In the genomic region with DNA sequence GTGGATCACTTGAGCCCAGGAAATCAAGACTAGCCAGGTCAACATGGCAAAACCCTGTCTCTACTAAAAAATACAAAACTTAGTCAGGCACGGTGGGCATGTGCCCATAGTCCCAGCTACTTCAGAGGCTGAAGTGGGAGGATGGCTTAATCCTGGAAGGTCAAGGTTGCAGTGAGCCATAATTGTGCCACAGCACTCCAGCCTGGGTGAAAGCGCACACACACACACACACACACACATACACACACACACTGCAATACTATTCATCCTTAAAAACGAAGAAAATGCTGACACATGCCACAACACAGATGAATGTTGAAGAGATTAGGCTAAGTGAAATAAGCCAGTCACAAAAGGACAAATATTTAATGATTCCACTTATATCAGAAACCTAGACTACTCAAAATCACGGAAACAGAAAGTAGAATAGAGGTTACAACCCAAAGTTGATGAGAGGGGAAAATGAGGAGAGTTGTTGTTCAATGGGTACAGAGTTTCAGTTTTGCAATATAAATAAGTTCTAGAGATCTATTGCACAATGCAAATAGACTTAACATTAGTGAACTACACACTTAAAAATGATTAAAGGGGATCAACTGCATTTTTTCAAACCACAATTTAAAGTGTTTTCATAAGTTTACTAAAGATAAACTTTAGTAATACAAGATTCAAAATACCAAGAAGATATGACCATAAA, we compare ENCODE assay signal across 1 cellular context.
TF ChIP-seq lines count a peak whose summit lies in the region.

No MANE protein-coding gene starts in this region.

TF ChIP-seq in liver, 16 proteins besides CTCF, POLR2A, EP300 and RAD21 (continued from another document):
- TF ChIP-seq, protein P1, sequence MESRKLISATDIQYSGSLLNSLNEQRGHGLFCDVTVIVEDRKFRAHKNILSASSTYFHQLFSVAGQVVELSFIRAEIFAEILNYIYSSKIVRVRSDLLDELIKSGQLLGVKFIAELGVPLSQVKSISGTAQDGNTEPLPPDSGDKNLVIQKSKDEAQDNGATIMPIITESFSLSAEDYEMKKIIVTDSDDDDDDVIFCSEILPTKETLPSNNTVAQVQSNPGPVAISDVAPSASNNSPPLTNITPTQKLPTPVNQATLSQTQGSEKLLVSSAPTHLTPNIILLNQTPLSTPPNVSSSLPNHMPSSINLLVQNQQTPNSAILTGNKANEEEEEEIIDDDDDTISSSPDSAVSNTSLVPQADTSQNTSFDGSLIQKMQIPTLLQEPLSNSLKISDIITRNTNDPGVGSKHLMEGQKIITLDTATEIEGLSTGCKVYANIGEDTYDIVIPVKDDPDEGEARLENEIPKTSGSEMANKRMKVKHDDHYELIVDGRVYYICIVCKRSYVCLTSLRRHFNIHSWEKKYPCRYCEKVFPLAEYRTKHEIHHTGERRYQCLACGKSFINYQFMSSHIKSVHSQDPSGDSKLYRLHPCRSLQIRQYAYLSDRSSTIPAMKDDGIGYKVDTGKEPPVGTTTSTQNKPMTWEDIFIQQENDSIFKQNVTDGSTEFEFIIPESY (IDR thresholded peaks at IDR 0.05): peak; percentile 32
- TF ChIP-seq, protein P2, sequence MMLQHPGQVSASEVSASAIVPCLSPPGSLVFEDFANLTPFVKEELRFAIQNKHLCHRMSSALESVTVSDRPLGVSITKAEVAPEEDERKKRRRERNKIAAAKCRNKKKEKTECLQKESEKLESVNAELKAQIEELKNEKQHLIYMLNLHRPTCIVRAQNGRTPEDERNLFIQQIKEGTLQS (IDR thresholded peaks at IDR 0.05): peak; percentile 58
- TF ChIP-seq SP1 (IDR thresholded peaks at IDR 0.05): peak; percentile 95
TF ChIP-seq in liver: peak in this region for 13.
